In genomic region chr20:15242773-15243172, GRCh38 we compare ENCODE assay signal across 23 cellular contexts.
"Had no signal": no experiment of that assay in that cellular context is flagged by ENCODE, and none has a peak within 500 bp of the region (broad histone marks: within the 10 kb centered on the region; RNA-seq: fewer than 3 reads in every experiment).

No MANE protein-coding gene starts in this region.

- H3K27me3 Mint-ChIP-seq: brain; central memory CD8-positive, alpha-beta T cell had no signal

- H3K27ac Mint-ChIP-seq: activated CD8-positive, alpha-beta T cell treated with anti-CD3 and anti-CD28 coated beads, Interleukin-2, amount 10 ng/mL, durations not matched to agents 7 days and 5 days; brain; T-helper 1 cell treated with Interleukin-12 subunit alpha and Interleukin-12 subunit beta and Interleukin-4 antibody, amounts not matched to agents 30 μg/mL and 1 μg/mL, for 36 hours; WTC11 had no signal

- ATAC-seq: activated CD8-positive, alpha-beta T cell treated with anti-CD3 and anti-CD28 coated beads, Interleukin-2, amount 10 ng/mL, durations not matched to agents 7 days and 5 days; WTC11 had no signal

- H3K4me3 Mint-ChIP-seq: activated CD8-positive, alpha-beta T cell treated with anti-CD3 and anti-CD28 coated beads, Interleukin-2, amount 10 ng/mL, durations not matched to agents 7 days and 5 days; brain; central memory CD8-positive, alpha-beta T cell; T-helper 1 cell treated with Interleukin-12 subunit alpha and Interleukin-12 subunit beta and Interleukin-4 antibody, amounts not matched to agents 30 μg/mL and 1 μg/mL, for 36 hours; WTC11 had no signal

- H3K9me3 Mint-ChIP-seq: brain; central memory CD8-positive, alpha-beta T cell; T-helper 1 cell treated with Interleukin-12 subunit alpha and Interleukin-12 subunit beta and Interleukin-4 antibody, amounts not matched to agents 30 μg/mL and 1 μg/mL, for 36 hours; WTC11 had no signal

- H3K4me1 Mint-ChIP-seq: brain; central memory CD8-positive, alpha-beta T cell had no signal

- FAIRE-seq: RCC 7860 had no signal

- DNase-seq: activated CD4-positive, alpha-beta T cell treated with anti-CD3 and anti-CD28 coated beads for 48 hours; activated CD4-positive, alpha-beta T cell treated with anti-CD3 and anti-CD28 coated beads, Interleukin-2, amount 50 U/mL, for 4 hours; activated CD4-positive, CD25-positive, alpha-beta regulatory T cell treated with anti-CD3 and anti-CD28 coated beads, Interleukin-2, amount 50 U/mL, for 72 hours; activated CD8-positive, alpha-beta memory T cell treated with anti-CD3 and anti-CD28 coated beads, Interleukin-2, amount 50 U/mL, for 48 hours; activated CD8-positive, alpha-beta T cell treated with anti-CD3 and anti-CD28 coated beads, Interleukin-2, amount 10 ng/mL, durations not matched to agents 7 days and 5 days; activated naive CD4-positive, alpha-beta T cell treated with anti-CD3 and anti-CD28 coated beads, Interleukin-2, amount 50 U/mL, for 16 hours; activated T-cell treated with anti-CD3 and anti-CD28 coated beads, Interleukin-2, amount 50 U/mL, for 1 hour; aorta; Kasumi-1; NCI-H1105 treated with DMSO at 0.1 percent for 48 hours; NCI-H1436 treated with DMSO at 0.1 percent for 48 hours; NCI-H187; NCI-H2081 treated with DMSO at 0.1 percent for 48 hours; NCI-H345; NCI-H510A; NCI-H526 treated with DMSO at 0.1 percent for 48 hours; NK-92 treated with Interleukin-12 subunit alpha and Interleukin-12 subunit beta, amount 100 ng/mL, for 24 hours; SHP77 treated with DMSO at 0.1 percent for 48 hours had no signal

- H3K36me3 Mint-ChIP-seq: brain, WTC11 had no signal
